ENCODE assay signal across 13 cellular contexts in genomic region chr11:9745411-9746211, GRCh38.
DNase-seq lines count a peak whose midpoint lies in the region; ATAC-seq and FAIRE-seq lines count a peak whose summit lies in the region.
"Had no signal": no experiment of that assay in that cellular context is flagged by ENCODE, and none has a peak within 500 bp of the region (broad histone marks: within the 10 kb centered on the region; RNA-seq: fewer than 3 reads in every experiment).

No MANE protein-coding gene starts in this region.

- ATAC-seq in GM18861 (IDR thresholded peaks at IDR 0.05; ENCODE audit: unreplicated experiment) (peak; percentile 42), GM21529 (IDR thresholded peaks at IDR 0.05; ENCODE audit: unreplicated experiment) (peak; percentile 47), HG03521 (IDR thresholded peaks at IDR 0.05; ENCODE audit: unreplicated experiment) (peak; percentile 41)
- ATAC-seq: activated T-cell treated with anti-CD3 and anti-CD28 coated beads, Interleukin-2, amount 50 U/mL, for 72 hours; body of pancreas had no signal

- no peak for FAIRE-seq in frontal cortex (lab: Jason Lieb, UNC)

- peak; percentile 46 for DNase-seq in medulla oblongata (ENCODE audit: extremely low spot score)
- no peak for DNase-seq in frontal cortex (ENCODE audit: low spot score in 2 of 2)
- DNase-seq in ecto neural progenitor cell (ENCODE audit: low spot score) = no peak
- DNase-seq in DMS 273 treated with DMSO at 0.1 percent for 48 hours (lab: John Stamatoyannopoulos, UW) = no peak
- no peak for DNase-seq in D341Med (ENCODE audit: low spot score)
- DNase-seq: activated T-cell treated with anti-CD3 and anti-CD28 coated beads, Interleukin-2, amount 50 U/mL, for 72 hours; body of pancreas; H7; mesendoderm; NCI-H146 had no signal
